Comparison of ENCODE assay signal across 8 cellular contexts in genomic region chr15:85704720-85705119, GRCh38.
DNase-seq lines count a peak whose midpoint lies in the region; ATAC-seq, FAIRE-seq and TF ChIP-seq lines count a peak whose summit lies in the region.
"Had no signal": no experiment of that assay in that cellular context is flagged by ENCODE, and none has a peak within 500 bp of the region (broad histone marks: within the 10 kb centered on the region; RNA-seq: fewer than 3 reads in every experiment).

No MANE protein-coding gene starts in this region.

- H3K27ac ChIP-seq in right atrium auricular region: peak overlapping the region; percentile 86 to 91

- CTCF ChIA-PET in activated B cell treated with CpG ODN at 0.5 μM for 24 hours (lab: Charles Lee): interaction anchor here (0.8 to 1.1 kb wide), 2 partner anchors 13 to 408 kb away, joined by 3 read pairs; no protein-coding TSS in a partner anchor

- ATAC-seq in activated B cell treated with CpG ODN at 0.5 μM for 24 hours (ENCODE audit: low read depth) (no peak), HG02884 (IDR thresholded peaks at IDR 0.05; ENCODE audit: unreplicated experiment) (no peak)
- no peak for ATAC-seq in stimulated activated memory B cell treated with anti-CD40 and anti-IgM and Interleukin-4, amounts not matched to agents 10 μg/mL and 1 μg/mL and 100 μg/mL, for 72 hours

- H3K9me3 Mint-ChIP-seq in activated B cell treated with CpG ODN at 0.5 μM for 24 hours: no peaks in the 10 kb centered on the region
- H3K9me3 Mint-ChIP-seq in stimulated activated memory B cell treated with anti-CD40 and anti-IgM and Interleukin-4, amounts not matched to agents 10 μg/mL and 1 μg/mL and 100 μg/mL, for 72 hours: no peaks in the 10 kb centered on the region

- TF ChIP-seq POLR2A in GM12892 (IDR thresholded peaks at IDR 0.05; ENCODE audit: low read depth, low read length): no peak

- POLR2A ChIA-PET in activated B cell treated with CpG ODN at 0.5 μM for 24 hours (lab: Charles Lee): interaction anchor here (9.1 kb wide), 1 partner anchor 12 kb away, joined by 298 read pairs; no protein-coding TSS in a partner anchor

- H3K4me1 ChIP-seq in right atrium auricular region: peaks cover 0 to 79% of the 10 kb centered on the region in 2 donors

- no peaks in the 10 kb centered on the region for H3K27me3 Mint-ChIP-seq in activated B cell treated with CpG ODN at 0.5 μM for 24 hours
- no peaks in the 10 kb centered on the region for H3K27me3 Mint-ChIP-seq in stimulated activated memory B cell treated with anti-CD40 and anti-IgM and Interleukin-4, amounts not matched to agents 10 μg/mL and 1 μg/mL and 100 μg/mL, for 72 hours

- intact Hi-C loops in activated B cell treated with CpG ODN at 0.5 μM for 24 hours (cut with micrococcal nuclease): loop anchor here (5.0 to 10.0 kb wide), 3 partner anchors 162 to 297 kb away; no protein-coding TSS in a partner anchor

- no peak for DNase-seq in GM12892 (ENCODE audit: insufficient read length)
- no peak for DNase-seq in activated B cell treated with CpG ODN at 0.5 μM for 24 hours
- DNase-seq in right atrium auricular region (ENCODE audit: low spot score): no peak
- no peak for DNase-seq in UCSD-AML1 (lab: John Stamatoyannopoulos, UW; ENCODE audit: unreplicated experiment)
- no peak for DNase-seq in NCI-H69 (lab: John Stamatoyannopoulos, UW)
- DNase-seq: NK-92 treated with Interleukin-12 subunit alpha and Interleukin-12 subunit beta, amount 100 ng/mL, for 24 hours had no signal

- H3K36me3 ChIP-seq in right atrium auricular region: peaks cover 16% of the 10 kb centered on the region

- peaks cover 53% of the 10 kb centered on the region for H3K36me3 Mint-ChIP-seq in activated B cell treated with CpG ODN at 0.5 μM for 24 hours (ENCODE audit: low read depth)
- H3K36me3 Mint-ChIP-seq in stimulated activated memory B cell treated with anti-CD40 and anti-IgM and Interleukin-4, amounts not matched to agents 10 μg/mL and 1 μg/mL and 100 μg/mL, for 72 hours: peaks cover 42% of the 10 kb centered on the region

- no peaks in the 10 kb centered on the region for H3K9me3 ChIP-seq in right atrium auricular region

- H3K4me3 ChIP-seq in right atrium auricular region: no peak overlapping the region

- peak overlapping the region; percentile 89 for H3K27ac Mint-ChIP-seq in activated B cell treated with CpG ODN at 0.5 μM for 24 hours
- peak overlapping the region; percentile 99 for H3K27ac Mint-ChIP-seq in stimulated activated memory B cell treated with anti-CD40 and anti-IgM and Interleukin-4, amounts not matched to agents 10 μg/mL and 1 μg/mL and 100 μg/mL, for 72 hours

- peak overlapping the region; percentile 50 for H3K4me3 Mint-ChIP-seq in activated B cell treated with CpG ODN at 0.5 μM for 24 hours
- peak overlapping the region; percentile 62 for H3K4me3 Mint-ChIP-seq in stimulated activated memory B cell treated with anti-CD40 and anti-IgM and Interleukin-4, amounts not matched to agents 10 μg/mL and 1 μg/mL and 100 μg/mL, for 72 hours

- no peaks in the 10 kb centered on the region for H3K27me3 ChIP-seq in right atrium auricular region

- peak; percentile 44 for FAIRE-seq in GM12892 (lab: Jason Lieb, UNC)

- peaks cover 90% of the 10 kb centered on the region for H3K4me1 Mint-ChIP-seq in activated B cell treated with CpG ODN at 0.5 μM for 24 hours
- peaks cover 85% of the 10 kb centered on the region for H3K4me1 Mint-ChIP-seq in stimulated activated memory B cell treated with anti-CD40 and anti-IgM and Interleukin-4, amounts not matched to agents 10 μg/mL and 1 μg/mL and 100 μg/mL, for 72 hours

- TF ChIP-seq CTCF in activated B cell treated with CpG ODN at 0.5 μM for 24 hours (IDR thresholded peaks at IDR 0.05) (no peak), right atrium auricular region (IDR thresholded peaks at IDR 0.05) (no peak)
